9 cellular contexts compared by ENCODE assay signal in the genomic region with DNA sequence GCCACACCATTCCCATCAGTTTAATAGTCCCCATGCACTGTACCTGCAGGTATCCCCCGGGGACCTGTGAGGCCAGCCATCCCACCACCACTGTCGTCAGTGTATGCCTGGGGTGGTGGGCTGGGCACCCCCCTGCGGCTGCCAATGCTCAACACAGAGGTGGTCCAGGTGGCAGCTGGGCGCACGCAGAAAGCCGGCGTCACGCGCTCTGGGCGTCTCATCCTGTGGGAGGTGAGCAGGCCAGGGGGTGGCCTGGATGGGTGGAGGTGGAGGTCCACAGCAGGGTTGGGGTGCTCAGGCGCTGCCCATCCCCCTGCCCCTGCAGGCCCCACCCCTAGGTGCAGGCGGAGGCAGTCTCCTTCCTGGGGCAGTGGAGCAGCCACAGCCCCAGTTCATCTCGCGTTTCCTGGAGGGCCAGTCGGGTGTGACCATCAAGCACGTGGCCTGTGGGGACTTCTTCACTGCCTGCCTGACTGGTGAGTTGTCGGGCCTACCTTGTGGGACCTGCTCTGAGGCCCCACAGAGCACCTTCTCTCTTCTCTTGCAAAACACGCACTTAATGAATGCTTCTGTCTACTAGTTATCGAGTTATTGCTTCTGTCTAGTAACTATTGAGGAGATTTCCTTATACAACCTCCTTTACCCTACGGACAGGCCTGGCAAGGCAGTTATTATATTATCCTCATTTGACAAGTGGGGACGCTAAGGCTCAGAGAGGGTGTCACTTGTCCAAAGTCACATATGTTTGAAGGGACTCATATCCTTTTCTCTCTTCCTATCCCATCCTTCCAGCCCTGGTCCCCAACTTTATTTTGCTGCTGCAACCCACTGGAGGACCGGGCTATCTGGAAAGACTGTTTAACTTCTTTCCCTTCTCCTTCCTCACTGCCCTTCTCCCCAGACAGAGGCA. TPM values are rescaled to one million over a fixed set of nuclear protein-coding genes. Genes with fewer than 3 reads are reported as not detected.
DNase-seq lines count a peak whose midpoint lies in the region; ATAC-seq and TF ChIP-seq lines count a peak whose summit lies in the region.
"Had no signal": no experiment of that assay in that cellular context is flagged by ENCODE, and none has a peak within 500 bp of the region (broad histone marks: within the 10 kb centered on the region; RNA-seq: fewer than 3 reads in every experiment).

No MANE protein-coding gene starts in this region.

- TF ChIP-seq POLR2A in GM18951 (IDR thresholded peaks at IDR 0.05; ENCODE audit: extremely low read depth, insufficient read depth, insufficient read length) (peak; percentile 72), uterus (IDR thresholded peaks at IDR 0.05) (no peak)

- no TSS peak for BruUV-seq in Caco-2 (replicated peaks; lab: Mats Ljungman, UMichigan)

- H3K4me3 Mint-ChIP-seq in CD4-positive, CD25-positive, alpha-beta regulatory T cell: peak overlapping the region in 1 of 4 donors; percentile 19
- H3K4me3 Mint-ChIP-seq in Caco-2 (ENCODE audit: unreplicated experiment): no peak overlapping the region

- peaks cover 0 to 15% (median 11%) of the 10 kb centered on the region in 4 donors for H3K4me1 Mint-ChIP-seq in CD4-positive, CD25-positive, alpha-beta regulatory T cell
- H3K4me1 Mint-ChIP-seq in Caco-2 (ENCODE audit: low read depth, unreplicated experiment): no peaks in the 10 kb centered on the region

- no peak overlapping the region for H3K4me3 ChIP-seq in CD4-positive, CD25-positive, alpha-beta regulatory T cell (ENCODE audit: low read depth, low read length)
- H3K4me3 ChIP-seq in Caco-2 (ENCODE audit: low read depth, low read length) (no peak overlapping the region), uterus (no peak overlapping the region)

- peak in 1 of 2 donors; percentile 15 for ATAC-seq in CD4-positive, CD25-positive, alpha-beta regulatory T cell (ENCODE audit: low read depth in 2 of 2)
- peak; percentile 71 for ATAC-seq in HG02938 (IDR thresholded peaks at IDR 0.05; ENCODE audit: unreplicated experiment)
- no peak for ATAC-seq in activated naive CD4-positive, alpha-beta T cell treated with anti-CD3 and anti-CD28 coated beads, Interleukin-2, amount 50 U/mL, for 72 hours

- intact Hi-C loops in Caco-2 (cut with micrococcal nuclease; ENCODE audit: unreplicated experiment) (no loop called here), uterus (cut with DNase I; ENCODE audit: low total_unique reads) (no loop called here)

- no peak for TF ChIP-seq CTCF in Caco-2 (IDR thresholded peaks at IDR 0.05; ENCODE audit: insufficient read depth in 1 of 2, low read depth in 1 of 2, low read length in 1 of 2, severe bottlenecking in 1 of 2, unreplicated experiment in 1 of 2)
- TF ChIP-seq CTCF in uterus (IDR thresholded peaks at IDR 0.05): no peak

- no peak for DNase-seq in CD4-positive, CD25-positive, alpha-beta regulatory T cell
- no peak for DNase-seq in activated naive CD4-positive, alpha-beta T cell treated with anti-CD3 and anti-CD28 coated beads, Interleukin-2, amount 50 U/mL, for 72 hours (ENCODE audit: low spot score in 2 of 2)
- DNase-seq in Caco-2: no peak
- DNase-seq in SIG-M5 treated with dmso at 0.1 percent for 504 hours (lab: John Stamatoyannopoulos, UW; ENCODE audit: unreplicated experiment): no peak
- no peak for DNase-seq in uterus
- no peak for DNase-seq in HuH-7.5 (ENCODE audit: low spot score)
- DNase-seq: Calu3 had no signal

- H3K36me3 ChIP-seq in CD4-positive, CD25-positive, alpha-beta regulatory T cell (ENCODE audit: control insufficient read depth, insufficient read depth, low read length): no peaks in the 10 kb centered on the region
- H3K36me3 ChIP-seq in Caco-2 (ENCODE audit: control insufficient read depth, insufficient read depth, low read length): no peaks in the 10 kb centered on the region; the same call in 1 of the 2 replicates
- no peaks in the 10 kb centered on the region for H3K36me3 ChIP-seq in uterus

- in situ Hi-C loops in GM18951 (cut with MboI; ENCODE audit: low sequenced_read_pairs, unreplicated experiment): no loop called here

- H3K36me3 Mint-ChIP-seq in CD4-positive, CD25-positive, alpha-beta regulatory T cell: peaks cover 9% of the 10 kb centered on the region
- H3K36me3 Mint-ChIP-seq in activated naive CD4-positive, alpha-beta T cell treated with anti-CD3 and anti-CD28 coated beads, Interleukin-2, amount 50 U/mL, for 72 hours: peaks cover 0 to 34% of the 10 kb centered on the region in 2 donors
- peaks cover 20% of the 10 kb centered on the region for H3K36me3 Mint-ChIP-seq in Caco-2 (ENCODE audit: insufficient read depth, unreplicated experiment)

- POLR2A ChIA-PET in Caco-2 (lab: Charles Lee): no interaction called here

- H3K9me3 ChIP-seq in CD4-positive, CD25-positive, alpha-beta regulatory T cell (ENCODE audit: control insufficient read depth in 2 of 2, low read length in 2 of 2): no peaks in the 10 kb centered on the region
- H3K9me3 ChIP-seq in Caco-2 (no peaks in the 10 kb centered on the region), uterus (no peaks in the 10 kb centered on the region)

- CTCF ChIA-PET in Caco-2 (lab: Charles Lee): interaction anchor here (0.9 kb wide), 1 partner anchor 11 kb away, joined by 6 read pairs; no protein-coding TSS in a partner anchor

- H3K9me3 Mint-ChIP-seq in CD4-positive, CD25-positive, alpha-beta regulatory T cell: no peaks in the 10 kb centered on the region
- no peaks in the 10 kb centered on the region for H3K9me3 Mint-ChIP-seq in activated naive CD4-positive, alpha-beta T cell treated with anti-CD3 and anti-CD28 coated beads, Interleukin-2, amount 50 U/mL, for 72 hours
- no peaks in the 10 kb centered on the region for H3K9me3 Mint-ChIP-seq in Caco-2 (ENCODE audit: unreplicated experiment)

- no peaks in the 10 kb centered on the region for H3K27me3 Mint-ChIP-seq in CD4-positive, CD25-positive, alpha-beta regulatory T cell
- H3K27me3 Mint-ChIP-seq in Caco-2 (ENCODE audit: insufficient read depth, unreplicated experiment): no peaks in the 10 kb centered on the region

- H3K27me3 ChIP-seq in CD4-positive, CD25-positive, alpha-beta regulatory T cell (ENCODE audit: control insufficient read depth, insufficient read depth, low read length): no peaks in the 10 kb centered on the region
- H3K27me3 ChIP-seq in Caco-2 (replicated peaks; ENCODE audit: control insufficient read depth, insufficient read depth, low read length) (no peaks in the 10 kb centered on the region), uterus (no peaks in the 10 kb centered on the region)

- peak overlapping the region in 2 of 3 donors; percentile 54 to 81 for H3K27ac Mint-ChIP-seq in CD4-positive, CD25-positive, alpha-beta regulatory T cell
- peak overlapping the region; percentile 33 to 68 for H3K27ac Mint-ChIP-seq in activated naive CD4-positive, alpha-beta T cell treated with anti-CD3 and anti-CD28 coated beads, Interleukin-2, amount 50 U/mL, for 72 hours
- H3K27ac Mint-ChIP-seq in Caco-2 (ENCODE audit: unreplicated experiment): no peak overlapping the region

- H3K27ac ChIP-seq in CD4-positive, CD25-positive, alpha-beta regulatory T cell (ENCODE audit: insufficient read depth, low read length, poor library complexity, severe bottlenecking): no peak overlapping the region
- H3K27ac ChIP-seq in uterus: no peak overlapping the region

- H3K4me1 ChIP-seq in CD4-positive, CD25-positive, alpha-beta regulatory T cell (ENCODE audit: control insufficient read depth, insufficient read depth, low read length, poor library complexity, severe bottlenecking): peaks cover 1% of the 10 kb centered on the region
- H3K4me1 ChIP-seq in Caco-2 (peaks cover 12% of the 10 kb centered on the region; the same call in 1 of the 2 replicates), uterus (no peaks in the 10 kb centered on the region)

RNA-seq across cellular contexts. Expression of a gene that starts 5.8 kb away (rescaled TPM):
- total RNA-seq in CD4-positive, CD25-positive, alpha-beta regulatory T cell: 320 TPM
- 1 to 10 TPM; 1.1 to 2.9 (median 1.7) TPM for polyA plus RNA-seq in CD4-positive, CD25-positive, alpha-beta regulatory T cell
- total RNA-seq in activated naive CD4-positive, alpha-beta T cell treated with anti-CD3 and anti-CD28 coated beads, Interleukin-2, amount 50 U/mL, for 72 hours: 100 to 1,000 TPM in 1 of 2 donors, 10 to 100 TPM in 1; 88.3 to 168 TPM
- total RNA-seq in Caco-2 (2022): 140 and 154 TPM in 2 replicates
- 10 to 100 TPM in 2 of 4 donors, under 1 TPM in 2; under 0.01 to 22.4 (median 11.4) TPM for total RNA-seq in uterus

RNA-seq across cellular contexts. Expression of a gene that starts 9.4 kb away (rescaled TPM):
- 7.5 TPM for total RNA-seq in CD4-positive, CD25-positive, alpha-beta regulatory T cell
- polyA plus RNA-seq in CD4-positive, CD25-positive, alpha-beta regulatory T cell: 1 to 10 TPM; 1.8 to 2.6 (median 2.0) TPM
- total RNA-seq in activated naive CD4-positive, alpha-beta T cell treated with anti-CD3 and anti-CD28 coated beads, Interleukin-2, amount 50 U/mL, for 72 hours: 1 to 10 TPM; 5.3 to 6.4 TPM
- total RNA-seq in Caco-2 (2022) (11.0 and 13.4 TPM in 2 replicates), uterus (1 to 10 TPM in 3 of 4 donors, not detected in 1; 1.2 to 5.0 (median 1.3) TPM)

RNA-seq across cellular contexts. Expression of a gene that starts 12.0 kb away (rescaled TPM):
- 1.3 TPM for total RNA-seq in CD4-positive, CD25-positive, alpha-beta regulatory T cell
- not detected for polyA plus RNA-seq in CD4-positive, CD25-positive, alpha-beta regulatory T cell
- total RNA-seq in activated naive CD4-positive, alpha-beta T cell treated with anti-CD3 and anti-CD28 coated beads, Interleukin-2, amount 50 U/mL, for 72 hours: 10 to 100 TPM in 1 of 2 donors, 1 to 10 TPM in 1; 4.4 to 10.2 TPM
- total RNA-seq in Caco-2 (2022) (31.7 and 37.9 TPM in 2 replicates), uterus (1 to 10 TPM in 2 of 4 donors, not detected in 2; 1.3 to 1.4 TPM)

RNA-seq across cellular contexts. Expression of a gene that starts 18.2 kb away (rescaled TPM):
- total RNA-seq in CD4-positive, CD25-positive, alpha-beta regulatory T cell: 2,050 TPM
- polyA plus RNA-seq in CD4-positive, CD25-positive, alpha-beta regulatory T cell: 1,000 to 10,000 TPM; 4,206 to 5,707 (median 4,669) TPM
- 1,000 to 10,000 TPM; 2,221 to 2,736 TPM for total RNA-seq in activated naive CD4-positive, alpha-beta T cell treated with anti-CD3 and anti-CD28 coated beads, Interleukin-2, amount 50 U/mL, for 72 hours
- 1,980 and 2,181 TPM in 2 replicates for total RNA-seq in Caco-2 (2022)
- total RNA-seq in uterus: 1,000 to 10,000 TPM in 2 of 4 donors, 100 to 1,000 TPM in 2; 244 to 1,659 (median 911) TPM

RNA-seq across cellular contexts. Expression of a gene that starts 20.4 kb away (rescaled TPM):
- 4.0 TPM for total RNA-seq in CD4-positive, CD25-positive, alpha-beta regulatory T cell
- 10 to 100 TPM in 1 of 4 donors, 1 to 10 TPM in 3; 6.6 to 11.5 (median 6.9) TPM for polyA plus RNA-seq in CD4-positive, CD25-positive, alpha-beta regulatory T cell
- total RNA-seq in activated naive CD4-positive, alpha-beta T cell treated with anti-CD3 and anti-CD28 coated beads, Interleukin-2, amount 50 U/mL, for 72 hours: 10 to 100 TPM; 20.5 to 46.4 TPM
- total RNA-seq in Caco-2 (2022): 1.2 and 1.8 TPM in 2 replicates
- total RNA-seq in uterus: 100 to 1,000 TPM; 113 to 411 (median 126) TPM
